In the genomic region with DNA sequence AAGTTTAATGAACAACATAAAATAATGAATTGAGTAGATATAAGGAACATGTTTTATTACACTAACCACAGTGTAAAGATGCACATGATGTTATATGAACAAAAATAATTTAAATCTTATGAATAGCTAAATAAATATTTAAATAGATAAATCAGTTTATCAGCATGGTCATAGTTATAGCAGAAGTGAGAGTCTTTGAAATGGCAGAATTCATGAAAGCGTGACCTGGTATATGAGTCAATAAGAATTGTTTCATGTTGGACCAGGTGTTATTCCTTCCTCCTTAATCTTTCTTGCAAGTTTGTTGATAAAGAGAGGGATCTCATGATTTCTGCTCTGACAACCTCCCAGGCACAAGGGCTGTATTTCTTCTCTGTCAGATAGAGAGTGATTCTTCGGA, we compare ENCODE assay signal across 18 cellular contexts. TPM values are rescaled to one million over a fixed set of nuclear protein-coding genes. Genes with fewer than 3 reads are reported as not detected.
DNase-seq lines count a peak whose midpoint lies in the region; ATAC-seq and TF ChIP-seq lines count a peak whose summit lies in the region.
"Not testable (repeated sequence)": the region's sequence is repeated elsewhere in the genome, so short reads cannot be mapped to it uniquely, and the experiment has no call there.
"Had no signal": no experiment of that assay in that cellular context is flagged by ENCODE, and none has a peak within 500 bp of the region (broad histone marks: within the 10 kb centered on the region; RNA-seq: fewer than 3 reads in every experiment).

No MANE protein-coding gene starts in this region.

- H3K9me3 Mint-ChIP-seq in activated B cell treated with CpG ODN at 0.5 μM for 24 hours, result not testable (repeated sequence)

- not testable (repeated sequence) for H3K4me3 Mint-ChIP-seq in activated B cell treated with CpG ODN at 0.5 μM for 24 hours

- intact Hi-C loops in activated B cell treated with CpG ODN at 0.5 μM for 24 hours (cut with micrococcal nuclease), result not testable (repeated sequence)

- not testable (repeated sequence) for H3K27ac Mint-ChIP-seq in activated B cell treated with CpG ODN at 0.5 μM for 24 hours

- H3K4me1 Mint-ChIP-seq in activated B cell treated with CpG ODN at 0.5 μM for 24 hours, result not testable (repeated sequence)

- peaks cover 34% of the 10 kb centered on the region for H3K27me3 Mint-ChIP-seq in activated B cell treated with CpG ODN at 0.5 μM for 24 hours

- CTCF ChIA-PET in activated B cell treated with CpG ODN at 0.5 μM for 24 hours (lab: Charles Lee), result not testable (repeated sequence)

- DNase-seq in activated B cell treated with CpG ODN at 0.5 μM for 24 hours, result not testable (repeated sequence)

- H3K36me3 Mint-ChIP-seq in activated B cell treated with CpG ODN at 0.5 μM for 24 hours (ENCODE audit: low read depth), result not testable (repeated sequence)

- POLR2A ChIA-PET in activated B cell treated with CpG ODN at 0.5 μM for 24 hours (lab: Charles Lee), result not testable (repeated sequence)

- ATAC-seq in GM18517 (IDR thresholded peaks at IDR 0.05; ENCODE audit: unreplicated experiment), result peak; percentile 94
- ATAC-seq in GM19395 (IDR thresholded peaks at IDR 0.05; ENCODE audit: unreplicated experiment), result peak; percentile 95
- ATAC-seq in GM21526 (IDR thresholded peaks at IDR 0.05; ENCODE audit: low FRiP score, unreplicated experiment), result peak; percentile 93
- ATAC-seq in HG02678 (IDR thresholded peaks at IDR 0.05; ENCODE audit: unreplicated experiment), result peak; percentile 82
- ATAC-seq in HG03039 (IDR thresholded peaks at IDR 0.05; ENCODE audit: unreplicated experiment), result peak; percentile 82
- ATAC-seq in HG03342 (IDR thresholded peaks at IDR 0.05; ENCODE audit: unreplicated experiment), result peak; percentile 98
- peak; percentile 47 for ATAC-seq in activated B cell treated with CpG ODN at 0.5 μM for 24 hours (ENCODE audit: low read depth)

- not testable (repeated sequence) for TF ChIP-seq CTCF in activated B cell treated with CpG ODN at 0.5 μM for 24 hours (IDR thresholded peaks at IDR 0.05)

RNA-seq across cellular contexts. Expression of a gene that starts 0.7 kb away (rescaled TPM):
- not detected in 2 replicates for total RNA-seq in activated B cell treated with CpG ODN at 0.5 μM for 24 hours
- total RNA-seq: activated T-helper 2 cell treated with anti-CD3 and anti-CD28 coated beads, Interferon-gamma antibody, Interleukin-2, Interleukin-4, amounts not matched to agents 10 μg/mL and 5 μg/mL and 100 μg/mL, durations not matched to agents 14 hours and 24 hours and 36 hours; ascending aorta; CD8-positive, alpha-beta T cell; dermis blood vessel endothelial cell; glomerular endothelial cell; kidney epithelial cell; mucosa of gallbladder; neural crest cell; right lobe of liver; transverse colon had no signal

RNA-seq across cellular contexts. Expression of a gene that starts 16.5 kb away (rescaled TPM):
- not detected in 2 replicates for total RNA-seq in activated B cell treated with CpG ODN at 0.5 μM for 24 hours
- total RNA-seq: activated T-helper 2 cell treated with anti-CD3 and anti-CD28 coated beads, Interferon-gamma antibody, Interleukin-2, Interleukin-4, amounts not matched to agents 10 μg/mL and 5 μg/mL and 100 μg/mL, durations not matched to agents 14 hours and 24 hours and 36 hours; ascending aorta; CD8-positive, alpha-beta T cell; dermis blood vessel endothelial cell; glomerular endothelial cell; kidney epithelial cell; lower lobe of right lung; mucosa of gallbladder; neural crest cell; right lobe of liver; transverse colon had no signal

RNA-seq across cellular contexts. Expression of a gene that starts 18.0 kb away (rescaled TPM):
- total RNA-seq in activated B cell treated with CpG ODN at 0.5 μM for 24 hours, result not detected in 2 replicates
- total RNA-seq: activated T-helper 2 cell treated with anti-CD3 and anti-CD28 coated beads, Interferon-gamma antibody, Interleukin-2, Interleukin-4, amounts not matched to agents 10 μg/mL and 5 μg/mL and 100 μg/mL, durations not matched to agents 14 hours and 24 hours and 36 hours; ascending aorta; CD8-positive, alpha-beta T cell; dermis blood vessel endothelial cell; glomerular endothelial cell; kidney epithelial cell; lower lobe of right lung; mucosa of gallbladder; neural crest cell; right lobe of liver; transverse colon had no signal

RNA-seq across cellular contexts. Expression of a gene that starts 32.0 kb away (rescaled TPM):
- total RNA-seq in activated B cell treated with CpG ODN at 0.5 μM for 24 hours, result 13.1 and 13.8 TPM in 2 replicates

RNA-seq across cellular contexts. Expression of a gene that starts 41.7 kb away (rescaled TPM):
- total RNA-seq in activated B cell treated with CpG ODN at 0.5 μM for 24 hours, result not detected in 2 replicates
- total RNA-seq: activated T-helper 2 cell treated with anti-CD3 and anti-CD28 coated beads, Interferon-gamma antibody, Interleukin-2, Interleukin-4, amounts not matched to agents 10 μg/mL and 5 μg/mL and 100 μg/mL, durations not matched to agents 14 hours and 24 hours and 36 hours; ascending aorta; CD8-positive, alpha-beta T cell; dermis blood vessel endothelial cell; glomerular endothelial cell; kidney epithelial cell; lower lobe of right lung; mucosa of gallbladder; neural crest cell; right lobe of liver; transverse colon had no signal

Comparison
In these comparisons a context has a peak if more than half of its experiments do, and no peak if none do; other contexts are left out.
1. ATAC-seq: peak in every context shown above with its lines; median percentile 98 in HG03342; 95 in GM19395; 94 in GM18517; 93 in GM21526; 82 in HG02678; 82 in HG03039; 47 in activated B cell treated with CpG ODN at 0.5 μM for 24 hours.